8 cellular contexts compared by ENCODE assay signal in genomic region chr14:50829472-50830043, GRCh38. TPM values are rescaled to one million over a fixed set of nuclear protein-coding genes. Genes with fewer than 3 reads are reported as not detected.
DNase-seq lines count a peak whose midpoint lies in the region; ATAC-seq and TF ChIP-seq lines count a peak whose summit lies in the region.

No MANE protein-coding gene starts in this region.

- TF ChIP-seq CTCF in GM20000 (IDR thresholded peaks at IDR 0.05; ENCODE audit: extremely low read depth, missing control alignments), result no peak

- no peak for ATAC-seq in T-cell (replicated peaks in 1 of 4)
- no peak for ATAC-seq in Right ventricle myocardium inferior

- peak overlapping the region; percentile 90 to 96 (median 95) for H3K4me3 Mint-ChIP-seq in T-cell

- H3K4me1 Mint-ChIP-seq in T-cell, result peaks cover 69 to 76% (median 73%) of the 10 kb centered on the region in 3 donors

- no peak overlapping the region for H3K9ac ChIP-seq in rectal smooth muscle tissue (ENCODE audit: low read length)

- H3K4me1 ChIP-seq in rectal smooth muscle tissue (ENCODE audit: control insufficient read depth, insufficient read depth, low read length), result peaks cover 2% of the 10 kb centered on the region

- CTCF ChIA-PET in T-cell (lab: Charles Lee), result interaction anchor here (0.6 to 2.0 kb wide), 8 partner anchors 8 to 662 kb away, joined by 3 to 24 read pairs (median 3); no protein-coding TSS in a partner anchor

- peak overlapping the region; percentile 93 to 95 for H3K27ac Mint-ChIP-seq in T-cell

- intact Hi-C loops in Right ventricle myocardium inferior (cut with DNase I), result no loop called here

- DNase-seq in NCI-H82 (lab: John Stamatoyannopoulos, UW) (peak; percentile 52), NCI-H82 treated with DMSO at 0.1 percent for 48 hours (lab: John Stamatoyannopoulos, UW; ENCODE audit: unreplicated experiment) (no peak), T-cell (no peak), Right ventricle myocardium inferior (ENCODE audit: missing footprints) (peak; percentile 58), hepatic stellate cell (ENCODE audit: low spot score) (no peak), GM20000 (ENCODE audit: low spot score) (no peak)
- no peak for DNase-seq in effector CD4-positive, alpha-beta T cell

- peak overlapping the region; percentile 69 for H3K4me3 ChIP-seq in rectal smooth muscle tissue (ENCODE audit: low read length)

- peaks cover 10% of the 10 kb centered on the region for H3K36me3 Mint-ChIP-seq in T-cell

- H3K36me3 ChIP-seq in rectal smooth muscle tissue (ENCODE audit: control insufficient read depth, insufficient read depth, low read length), result no peaks in the 10 kb centered on the region

- no peaks in the 10 kb centered on the region for H3K9me3 Mint-ChIP-seq in T-cell

- H3K27me3 ChIP-seq in rectal smooth muscle tissue (ENCODE audit: control insufficient read depth, insufficient read depth, low read length), result no peaks in the 10 kb centered on the region

- POLR2A ChIA-PET in T-cell (lab: Charles Lee), result interaction anchor here (0.5 to 1.2 kb wide), 11 partner anchors 9 to 1058 kb away, joined by 3 to 10 read pairs (median 4); no protein-coding TSS in a partner anchor

- no peak overlapping the region for H3K27ac ChIP-seq in rectal smooth muscle tissue (ENCODE audit: low read depth, low read length)

- no peaks in the 10 kb centered on the region for H3K27me3 Mint-ChIP-seq in T-cell

RNA-seq across cellular contexts. Expression of gene NIN, which starts 1.4 kb away (rescaled TPM):
- total RNA-seq in T-cell (100 to 1,000 TPM in 3 of 5 donors, 10 to 100 TPM in 2; 92.8 to 141 (median 106) TPM), Right ventricle myocardium inferior (22.2 TPM)

RNA-seq across cellular contexts. Expression of gene ABHD12B, which starts 42.3 kb away (rescaled TPM):
- total RNA-seq in T-cell, result not detected
- not detected for total RNA-seq in Right ventricle myocardium inferior

Comparison
In these comparisons a context has a peak if more than half of its experiments do, and no peak if none do; other contexts are left out.
1. DNase-seq: peak in NCI-H82 (single experiment) and Right ventricle myocardium inferior (single experiment); none in NCI-H82 treated with DMSO at 0.1 percent for 48 hours (single experiment), T-cell (0 of 34), effector CD4-positive, alpha-beta T cell (single experiment), hepatic stellate cell (single experiment) and GM20000 (single experiment).